ENCODE assay signal across 7 cellular contexts in the genomic region with DNA sequence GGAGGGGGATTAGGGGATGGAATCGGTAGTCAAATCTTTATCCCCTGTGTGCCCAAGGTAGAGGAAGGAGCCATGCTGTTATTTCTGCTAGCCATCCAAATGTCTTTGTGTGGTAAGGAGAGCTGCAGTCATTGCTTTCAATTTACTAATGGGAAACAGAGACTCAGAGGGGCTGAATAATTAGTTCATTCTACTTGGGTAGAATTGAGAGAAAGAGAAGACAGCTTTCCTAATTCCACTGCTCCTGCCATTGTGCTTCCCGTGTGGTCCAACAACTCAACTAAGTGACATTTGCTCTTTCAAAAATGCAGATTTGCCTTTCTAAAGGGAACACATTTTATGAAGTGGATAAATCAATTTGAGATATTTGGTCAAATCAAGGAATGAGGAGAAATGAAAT.
"Had no signal": no experiment of that assay in that cellular context is flagged by ENCODE, and none has a peak within 500 bp of the region (broad histone marks: within the 10 kb centered on the region; RNA-seq: fewer than 3 reads in every experiment).

No MANE protein-coding gene starts in this region.

- H3K27ac ChIP-seq: HL-60 had no signal

- H3K4me3 ChIP-seq: GM23338 had no signal

- H3K4me2 ChIP-seq: GM23338 had no signal

- H3K9me3 Mint-ChIP-seq: GM23338, H9, IgD-negative memory B cell had no signal

- H3K27ac Mint-ChIP-seq: GM23338, IgD-negative memory B cell had no signal

- H3K36me3 Mint-ChIP-seq: IgD-negative memory B cell had no signal

- ATAC-seq: GM23338, HepG2 had no signal

- H3K4me3 Mint-ChIP-seq: GM23338, H9, IgD-negative memory B cell had no signal

- H3K4me1 Mint-ChIP-seq: IgD-negative memory B cell had no signal

- DNase-seq: H9, HCEC 1CT, KBM-7 had no signal
